In genomic region chr14:76911473-76911872, GRCh38 we compare ENCODE assay signal across 19 cellular contexts.
"Had no signal": no experiment of that assay in that cellular context is flagged by ENCODE, and none has a peak within 500 bp of the region (broad histone marks: within the 10 kb centered on the region; RNA-seq: fewer than 3 reads in every experiment).

No MANE protein-coding gene starts in this region.

- H3K9me3 Mint-ChIP-seq: activated naive CD4-positive, alpha-beta T cell treated with anti-CD3 and anti-CD28 coated beads, Interleukin-2, amount 50 U/mL, for 72 hours; activated T-cell treated with anti-CD3 and anti-CD28 coated beads, Interleukin-2, amount 50 U/mL, for 4 hours; natural killer cell treated with Interleukin-12 subunit alpha and Interleukin-12 subunit beta and Interleukin-15 and Interleukin-18, amount 100 ng/mL, for 72 hours had no signal

- ATAC-seq: activated naive CD4-positive, alpha-beta T cell treated with anti-CD3 and anti-CD28 coated beads, Interleukin-2, amount 50 U/mL, for 72 hours; activated T-cell treated with anti-CD3 and anti-CD28 coated beads, Interleukin-2, amount 50 U/mL, for 4 hours; left lung; natural killer cell treated with Interleukin-12 subunit alpha and Interleukin-12 subunit beta and Interleukin-15 and Interleukin-18, amount 100 ng/mL, for 72 hours; right lobe of liver had no signal

- H3K27me3 ChIP-seq: brain microvascular endothelial cell, esophagus squamous epithelium, left lung, right lobe of liver, stomach, testis had no signal

- H3K36me3 Mint-ChIP-seq: activated naive CD4-positive, alpha-beta T cell treated with anti-CD3 and anti-CD28 coated beads, Interleukin-2, amount 50 U/mL, for 72 hours; natural killer cell treated with Interleukin-12 subunit alpha and Interleukin-12 subunit beta and Interleukin-15 and Interleukin-18, amount 100 ng/mL, for 72 hours had no signal

- H3K9me3 ChIP-seq: esophagus squamous epithelium, left lung, right lobe of liver, stomach, testis had no signal

- H3K4me3 Mint-ChIP-seq: activated T-cell treated with anti-CD3 and anti-CD28 coated beads, Interleukin-2, amount 50 U/mL, for 4 hours; natural killer cell treated with Interleukin-12 subunit alpha and Interleukin-12 subunit beta and Interleukin-15 and Interleukin-18, amount 100 ng/mL, for 72 hours had no signal

- H3K36me3 ChIP-seq: brain microvascular endothelial cell, esophagus squamous epithelium, left lung, right lobe of liver, stomach had no signal

- H3K27me3 Mint-ChIP-seq: natural killer cell treated with Interleukin-12 subunit alpha and Interleukin-12 subunit beta and Interleukin-15 and Interleukin-18, amount 100 ng/mL, for 72 hours had no signal

- H3K27ac ChIP-seq: brain microvascular endothelial cell, esophagus squamous epithelium, left lung, right lobe of liver, stomach, testis had no signal

- H3K4me3 ChIP-seq: esophagus squamous epithelium, left lung, right lobe of liver, stomach, testis had no signal

- DNase-seq: activated CD4-positive, alpha-beta T cell treated with anti-CD3 and anti-CD28 coated beads for 1 hour; activated CD4-positive, alpha-beta T cell treated with anti-CD3 and anti-CD28 coated beads, Interleukin-2, amount 50 U/mL, for 4 hours; activated gamma-delta T cell; activated T-cell treated with anti-CD3 and anti-CD28 coated beads, Interleukin-2, amount 50 U/mL, for 4 hours; amygdala; brain microvascular endothelial cell; cortex of kidney; effector CD8-positive, alpha-beta T cell; esophagus squamous epithelium; hippocampal formation; kidney; mesendoderm; right lobe of liver; stomach; T1000; testis had no signal

- H3K27ac Mint-ChIP-seq: activated naive CD4-positive, alpha-beta T cell treated with anti-CD3 and anti-CD28 coated beads, Interleukin-2, amount 50 U/mL, for 72 hours had no signal
